ENCODE assay signal across 15 cellular contexts in the genomic region with DNA sequence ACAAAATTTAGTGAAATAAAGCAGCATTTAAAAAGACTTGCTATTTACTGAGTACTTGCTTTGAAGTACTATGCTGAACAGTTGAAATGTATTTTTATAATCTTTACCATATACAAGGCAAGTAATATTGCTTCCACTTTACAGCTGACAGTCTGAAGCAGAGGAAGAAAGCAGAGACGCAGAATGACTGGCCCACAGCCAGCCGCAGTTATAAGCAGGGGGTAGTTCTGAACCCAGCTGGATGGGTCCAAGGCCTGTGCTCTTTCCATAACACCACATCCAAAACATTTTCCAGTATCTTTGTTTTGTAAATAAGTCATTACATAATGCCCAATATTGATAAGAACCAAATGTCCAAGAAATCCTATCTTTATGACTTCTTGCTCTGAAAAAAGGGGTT. TPM values are rescaled to one million over a fixed set of nuclear protein-coding genes. Genes with fewer than 3 reads are reported as not detected.
"Had no signal": no experiment of that assay in that cellular context is flagged by ENCODE, and none has a peak within 500 bp of the region (broad histone marks: within the 10 kb centered on the region; RNA-seq: fewer than 3 reads in every experiment).

No MANE protein-coding gene starts in this region.

- H3K27me3 Mint-ChIP-seq: activated naive CD4-positive, alpha-beta T cell treated with anti-CD3 and anti-CD28 coated beads, Interleukin-2, amount 50 U/mL, for 24 hours; memory B cell had no signal

- ATAC-seq: foreskin keratinocyte; left colon; mucosa of descending colon; stimulated activated naive CD8-positive, alpha-beta T cell treated with anti-CD3 and anti-CD28 coated beads, Interleukin-15, Interleukin-2, amounts not matched to agents 100 U/mL and 50 U/mL, for 24 hours; WTC11 had no signal

- H3K9me3 Mint-ChIP-seq: activated naive CD4-positive, alpha-beta T cell treated with anti-CD3 and anti-CD28 coated beads, Interleukin-2, amount 50 U/mL, for 24 hours; memory B cell; T-helper 1 cell treated with Interleukin-12 subunit alpha and Interleukin-12 subunit beta and Interleukin-4 antibody, amounts not matched to agents 30 μg/mL and 1 μg/mL, for 36 hours; WTC11 had no signal

- DNase-seq: activated gamma-delta T cell treated with Interleukin-2 at 50 U/mL for 16 hours; activated T-cell treated with anti-CD3 and anti-CD28 coated beads, Interleukin-2, amount 50 U/mL, for 1 hour; erythroblast; foreskin keratinocyte; islet precursor cell; left colon; mucosa of descending colon; stimulated activated CD4-positive, alpha-beta T cell treated with anti-CD3 and anti-CD28 coated beads, Interleukin-4, amount 100 ng/mL, for 4 hours; stimulated activated naive CD8-positive, alpha-beta T cell treated with anti-CD3 and anti-CD28 coated beads, Interleukin-15, Interleukin-2, amounts not matched to agents 100 U/mL and 50 U/mL, for 24 hours; T1000; tibial artery had no signal

- H3K4me3 Mint-ChIP-seq: activated naive CD4-positive, alpha-beta T cell treated with anti-CD3 and anti-CD28 coated beads, Interleukin-2, amount 50 U/mL, for 24 hours; memory B cell; T-helper 1 cell treated with Interleukin-12 subunit alpha and Interleukin-12 subunit beta and Interleukin-4 antibody, amounts not matched to agents 30 μg/mL and 1 μg/mL, for 36 hours; WTC11 had no signal

- H3K27ac Mint-ChIP-seq: activated naive CD4-positive, alpha-beta T cell treated with anti-CD3 and anti-CD28 coated beads, Interleukin-2, amount 50 U/mL, for 24 hours; memory B cell; T-helper 1 cell treated with Interleukin-12 subunit alpha and Interleukin-12 subunit beta and Interleukin-4 antibody, amounts not matched to agents 30 μg/mL and 1 μg/mL, for 36 hours; WTC11 had no signal

RNA-seq across cellular contexts. Expression of a gene that starts 24.0 kb away (rescaled TPM):
- total RNA-seq: foreskin keratinocyte had no signal
